Comparison of ENCODE assay signal across 34 cellular contexts in the genomic region with DNA sequence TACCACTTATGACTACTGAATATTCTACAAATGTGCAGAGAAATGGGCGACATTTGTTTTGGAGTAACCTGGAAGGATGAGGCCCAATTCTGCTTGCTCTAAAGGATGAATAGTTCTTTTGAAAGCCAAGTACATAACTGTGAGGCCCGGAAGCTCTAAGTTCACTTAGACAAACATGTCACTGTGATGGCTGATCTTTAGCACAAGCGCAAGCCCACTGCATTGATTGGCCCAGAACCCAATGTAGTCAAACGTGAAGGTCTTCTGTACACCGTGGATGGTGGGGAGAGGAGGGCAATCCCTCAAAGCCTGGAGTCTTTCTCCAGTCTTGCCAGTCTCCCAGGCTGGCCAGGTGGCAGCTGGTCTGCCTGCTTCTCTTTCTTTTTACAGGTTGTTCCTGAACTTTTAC.
"Had no signal": no experiment of that assay in that cellular context is flagged by ENCODE, and none has a peak within 500 bp of the region (broad histone marks: within the 10 kb centered on the region; RNA-seq: fewer than 3 reads in every experiment).

No MANE protein-coding gene starts in this region.

- H3K36me3 ChIP-seq: MG63 had no signal

- H3K4me3 ChIP-seq: MG63 had no signal

- DNase-seq: Karpas-422, Kasumi-1, MG63, MM.1S, MV-4-11, NCI-H1048, NCI-H1092, NCI-H1092 treated with DMSO at 0.1 percent for 48 hours, NCI-H1105, NCI-H1105 treated with DMSO at 0.1 percent for 48 hours, NCI-H1417, NCI-H1417 treated with DMSO at 0.1 percent for 48 hours, NCI-H1436, NCI-H1436 treated with DMSO at 0.1 percent for 48 hours, NCI-H146, NCI-H1694, NCI-H1694 treated with DMSO at 0.1 percent for 48 hours, NCI-H187, NCI-H187 treated with DMSO at 0.1 percent for 48 hours, NCI-H1930, NCI-H2029, NCI-H2029 treated with DMSO at 0.1 percent for 48 hours, NCI-H2081, NCI-H2081 treated with DMSO at 0.1 percent for 48 hours, NCI-H2107, NCI-H2171, NCI-H2171 treated with DMSO at 0.1 percent for 48 hours, NCI-H2227 treated with DMSO at 0.1 percent for 48 hours, NCI-H226, NCI-H345, NCI-H446, NCI-H446 treated with DMSO at 0.1 percent for 48 hours, NCI-H510A, NCI-H510A treated with DMSO at 0.1 percent for 48 hours had no signal

- H3K9me3 ChIP-seq: MG63 had no signal

- H3K27me3 ChIP-seq: MG63 had no signal
